ENCODE assay signal across 19 cellular contexts in the genomic region with DNA sequence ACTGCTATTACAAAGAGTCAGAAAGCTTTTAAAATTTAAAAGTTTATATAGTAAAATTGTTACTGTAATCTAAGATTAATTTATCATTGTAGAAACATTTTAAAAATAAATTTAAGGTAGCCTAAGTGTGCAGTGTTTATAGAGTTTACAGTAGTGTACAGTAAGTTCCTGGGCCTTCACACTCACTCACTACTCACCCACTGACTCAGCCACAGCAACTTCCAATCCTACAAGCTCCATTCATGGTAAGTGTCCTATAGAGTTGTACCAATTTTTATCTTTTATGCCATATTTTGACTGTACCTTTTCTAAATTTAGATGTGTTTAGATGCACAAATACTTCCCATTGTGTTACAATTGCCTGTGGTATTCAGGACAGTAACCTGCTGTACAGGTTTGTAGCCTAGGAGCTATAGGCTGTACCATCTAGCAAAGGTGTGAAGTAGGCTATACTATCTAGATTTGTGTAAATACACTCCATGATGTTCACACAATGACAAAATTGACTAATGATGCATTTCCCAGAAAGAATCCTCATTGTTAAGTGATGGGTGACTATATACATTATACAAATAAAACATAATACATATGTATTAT. TPM values are rescaled to one million over a fixed set of nuclear protein-coding genes. Genes with fewer than 3 reads are reported as not detected.
DNase-seq lines count a peak whose midpoint lies in the region; ATAC-seq, FAIRE-seq and TF ChIP-seq lines count a peak whose summit lies in the region.
"Had no signal": no experiment of that assay in that cellular context is flagged by ENCODE, and none has a peak within 500 bp of the region (broad histone marks: within the 10 kb centered on the region; RNA-seq: fewer than 3 reads in every experiment).

No MANE protein-coding gene starts in this region.

- H3K27ac Mint-ChIP-seq in CD14-positive monocyte, result peak overlapping the region in 6 of 7 donors; percentile 45 to 92 (median 82)
- no peak overlapping the region for H3K27ac Mint-ChIP-seq in stimulated activated memory B cell treated with anti-CD40 and anti-IgM and Interleukin-4, amounts not matched to agents 10 μg/mL and 1 μg/mL and 100 μg/mL, for 72 hours

- ATAC-seq in stimulated activated memory B cell treated with anti-CD40 and anti-IgM and Interleukin-4, amounts not matched to agents 10 μg/mL and 1 μg/mL and 100 μg/mL, for 72 hours, result no peak
- no peak for ATAC-seq in GM19351 (IDR thresholded peaks at IDR 0.05; ENCODE audit: unreplicated experiment)
- ATAC-seq: GM12878 had no signal

- no peak overlapping the region for H3K4me3 ChIP-seq in fibroblast of mammary gland (ENCODE audit: control insufficient read depth, low read depth, low read length)
- H3K4me3 ChIP-seq: GM12878, Peyer's patch had no signal

- TF ChIP-seq POLR2A in H54 (IDR thresholded peaks at IDR 0.05; ENCODE audit: low read depth, low read length), result no peak

- DNase-seq in CD14-positive monocyte (ENCODE audit: low spot score) (no peak), H54 (ENCODE audit: insufficient read length, low spot score) (no peak), RKO (ENCODE audit: low spot score) (peak; percentile 40), fibroblast of mammary gland (ENCODE audit: low read depth) (peak; percentile 29), NCI-H146 (lab: John Stamatoyannopoulos, UW) (no peak)
- DNase-seq: DMS79, MV-4-11, NCI-H1694 treated with DMSO at 0.1 percent for 48 hours, NCI-H2081 treated with DMSO at 0.1 percent for 48 hours, NCI-H2171 treated with DMSO at 0.1 percent for 48 hours, NCI-H524 treated with DMSO at 0.1 percent for 48 hours, NCI-H82, Peyer's patch, Right ventricle myocardium superior had no signal

- peaks cover 47% of the 10 kb centered on the region for H3K4me1 Mint-ChIP-seq in CD14-positive monocyte
- no peaks in the 10 kb centered on the region for H3K4me1 Mint-ChIP-seq in stimulated activated memory B cell treated with anti-CD40 and anti-IgM and Interleukin-4, amounts not matched to agents 10 μg/mL and 1 μg/mL and 100 μg/mL, for 72 hours

- TF ChIP-seq CTCF in CD14-positive monocyte (IDR thresholded peaks at IDR 0.05) (no peak), fibroblast of mammary gland (conservative IDR thresholded peaks at IDR 0.05; ENCODE audit: control insufficient read depth, insufficient read depth, low read depth, low read length) (no peak)

- peaks cover 0 to 2% (median 0%) of the 10 kb centered on the region in 7 donors for H3K9me3 Mint-ChIP-seq in CD14-positive monocyte
- H3K9me3 Mint-ChIP-seq in stimulated activated memory B cell treated with anti-CD40 and anti-IgM and Interleukin-4, amounts not matched to agents 10 μg/mL and 1 μg/mL and 100 μg/mL, for 72 hours, result no peaks in the 10 kb centered on the region

- FAIRE-seq in H54 (lab: Jason Lieb, UNC), result peak; percentile 50
- FAIRE-seq: D721Med, GM12878, H1 had no signal

- H3K27me3 Mint-ChIP-seq in CD14-positive monocyte (ENCODE audit: low read depth in 3 of 3), result peaks cover 0 to 3% (median 1%) of the 10 kb centered on the region in 3 donors
- H3K27me3 Mint-ChIP-seq in stimulated activated memory B cell treated with anti-CD40 and anti-IgM and Interleukin-4, amounts not matched to agents 10 μg/mL and 1 μg/mL and 100 μg/mL, for 72 hours, result no peaks in the 10 kb centered on the region

- no peak overlapping the region for H3K4me3 Mint-ChIP-seq in CD14-positive monocyte
- no peak overlapping the region for H3K4me3 Mint-ChIP-seq in stimulated activated memory B cell treated with anti-CD40 and anti-IgM and Interleukin-4, amounts not matched to agents 10 μg/mL and 1 μg/mL and 100 μg/mL, for 72 hours

- intact Hi-C loops in CD14-positive monocyte (cut with micrococcal nuclease), result no loop called here

- no peaks in the 10 kb centered on the region for H3K36me3 Mint-ChIP-seq in CD14-positive monocyte
- H3K36me3 Mint-ChIP-seq in stimulated activated memory B cell treated with anti-CD40 and anti-IgM and Interleukin-4, amounts not matched to agents 10 μg/mL and 1 μg/mL and 100 μg/mL, for 72 hours, result no peaks in the 10 kb centered on the region

RNA-seq across cellular contexts. Expression of a gene that starts 10.2 kb away (rescaled TPM):
- polyA plus RNA-seq in CD14-positive monocyte, result 10 to 100 TPM; 11.7 to 19.7 TPM

Comparison
In these comparisons a context has a peak if more than half of its experiments do, and no peak if none do; other contexts are left out.
1. DNase-seq: peak in RKO (single experiment) and fibroblast of mammary gland (single experiment); none in CD14-positive monocyte (single experiment), H54 (single experiment) and NCI-H146 (single experiment).